In genomic region chrX:131068945-131069719, GRCh38 we compare ENCODE assay signal across 10 cellular contexts. TPM values are rescaled to one million over a fixed set of nuclear protein-coding genes. Genes with fewer than 3 reads are reported as not detected.
DNase-seq lines count a peak whose midpoint lies in the region; ATAC-seq and TF ChIP-seq lines count a peak whose summit lies in the region.
"Had no signal": no experiment of that assay in that cellular context is flagged by ENCODE, and none has a peak within 500 bp of the region (broad histone marks: within the 10 kb centered on the region; RNA-seq: fewer than 3 reads in every experiment).

No MANE protein-coding gene starts in this region.

- no peak overlapping the region for H3K9ac ChIP-seq in mesendoderm (ENCODE audit: low read length)
- H3K9ac ChIP-seq: parathyroid adenoma had no signal

- TF ChIP-seq CTCF in astrocyte of the cerebellum (IDR thresholded peaks at IDR 0.05; ENCODE audit: low read depth, low read length, missing control alignments), result peak; percentile 61

- no peak overlapping the region for H3K18ac ChIP-seq in mesendoderm (ENCODE audit: low read length)

- peaks cover 33% of the 10 kb centered on the region for H3K27me3 Mint-ChIP-seq in activated T-cell treated with anti-CD3 and anti-CD28 coated beads, Interleukin-2, amount 50 U/mL, for 4 hours (ENCODE audit: low read depth)

- H3K4me1 ChIP-seq in mesendoderm (ENCODE audit: control insufficient read depth, low read depth, low read length), result peaks cover 3% of the 10 kb centered on the region
- H3K4me1 ChIP-seq: parathyroid adenoma had no signal

- no peak for ATAC-seq in activated T-cell treated with anti-CD3 and anti-CD28 coated beads, Interleukin-2, amount 50 U/mL, for 4 hours
- peak; percentile 57 for ATAC-seq in HG03460 (IDR thresholded peaks at IDR 0.05; ENCODE audit: unreplicated experiment)

- no peak overlapping the region for H3K56ac ChIP-seq in mesendoderm (ENCODE audit: low read length)

- no peaks in the 10 kb centered on the region for H3K79me2 ChIP-seq in mesendoderm (ENCODE audit: control insufficient read depth, insufficient read depth, low read length)
- H3K79me2 ChIP-seq: parathyroid adenoma had no signal

- H3K4ac ChIP-seq in mesendoderm (ENCODE audit: low read depth, low read length), result no peak overlapping the region

- H2AK5ac ChIP-seq in mesendoderm (ENCODE audit: low read length), result no peak overlapping the region

- no peak overlapping the region for H3K4me2 ChIP-seq in mesendoderm (ENCODE audit: low read length)

- no peak overlapping the region for H2BK15ac ChIP-seq in mesendoderm (replicated peaks; ENCODE audit: low read depth)

- H3K4me3 ChIP-seq in astrocyte of the cerebellum (ENCODE audit: low read depth, low read length) (no peak overlapping the region), mesendoderm (ENCODE audit: low read length) (no peak overlapping the region)

- peaks cover 15% of the 10 kb centered on the region for H3K27me3 ChIP-seq in mesendoderm (ENCODE audit: insufficient read depth, low read length, poor library complexity)

- H3K9me3 Mint-ChIP-seq in activated T-cell treated with anti-CD3 and anti-CD28 coated beads, Interleukin-2, amount 50 U/mL, for 4 hours, result no peaks in the 10 kb centered on the region

- no peak overlapping the region for H3K23ac ChIP-seq in mesendoderm (ENCODE audit: low read length)

- H4K5ac ChIP-seq in mesendoderm (ENCODE audit: low read length), result no peak overlapping the region

- no peaks in the 10 kb centered on the region for H3K36me3 Mint-ChIP-seq in activated T-cell treated with anti-CD3 and anti-CD28 coated beads, Interleukin-2, amount 50 U/mL, for 4 hours (ENCODE audit: insufficient read depth)

- no peak overlapping the region for H4K8ac ChIP-seq in mesendoderm (ENCODE audit: low read depth, low read length)

- H3K36me3 ChIP-seq in mesendoderm (ENCODE audit: control insufficient read depth, insufficient read depth, low read length), result no peaks in the 10 kb centered on the region

- no CpG with 5 or more reads among the region's 26 CpGs for WGBS in mesendoderm (ENCODE audit: extremely low coverage, insufficient coverage, low lambda C conversion rate)

- no peak overlapping the region for H3K4me3 Mint-ChIP-seq in activated T-cell treated with anti-CD3 and anti-CD28 coated beads, Interleukin-2, amount 50 U/mL, for 4 hours

- H2BK120ac ChIP-seq in mesendoderm (ENCODE audit: low read depth, low read length), result no peak overlapping the region

- DNase-seq in activated T-cell treated with anti-CD3 and anti-CD28 coated beads for 48 hours (ENCODE audit: low read depth), result peak; percentile 15
- DNase-seq in activated T-cell treated with anti-CD3 and anti-CD28 coated beads, Interleukin-2, amount 50 U/mL, for 4 hours, result no peak
- DNase-seq in astrocyte of the cerebellum (ENCODE audit: low read depth), result no peak
- peak; percentile 86 for DNase-seq in mesendoderm
- no peak for DNase-seq in NCI-H69 (lab: John Stamatoyannopoulos, UW)
- no peak for DNase-seq in NCI-H1092 (lab: John Stamatoyannopoulos, UW)
- DNase-seq in occipital lobe (lab: John Stamatoyannopoulos, UW), result no peak

- no peak overlapping the region for H3K27ac ChIP-seq in mesendoderm (ENCODE audit: low read depth, low read length)
- H3K27ac ChIP-seq: parathyroid adenoma had no signal

- no peaks in the 10 kb centered on the region for H3K79me1 ChIP-seq in mesendoderm (ENCODE audit: low read length)

- no peak overlapping the region for H2BK5ac ChIP-seq in mesendoderm (ENCODE audit: low read length)

- in situ Hi-C loops in astrocyte of the cerebellum (cut with HindIII; ENCODE audit: low sequenced_read_pairs), result no loop called here

- H3K4me1 Mint-ChIP-seq in activated T-cell treated with anti-CD3 and anti-CD28 coated beads, Interleukin-2, amount 50 U/mL, for 4 hours (ENCODE audit: low read depth), result no peaks in the 10 kb centered on the region

RNA-seq across cellular contexts. Expression of gene ARHGAP36, which starts 11.0 kb away (rescaled TPM):
- total RNA-seq in activated T-cell treated with anti-CD3 and anti-CD28 coated beads, Interleukin-2, amount 50 U/mL, for 4 hours, result not detected
- 0.10 TPM for polyA plus RNA-seq in mesendoderm (2013, experiment 1 of 2)
- polyA plus RNA-seq in mesendoderm (2013, experiment 2 of 2), result 0.10 TPM
- 0.31 TPM for total RNA-seq in occipital lobe
- total RNA-seq: activated CD8-positive, alpha-beta memory T cell treated with anti-CD3 and anti-CD28 coated beads for 36 hours had no signal

Comparison
In these comparisons a context has a peak if more than half of its experiments do, and no peak if none do; other contexts are left out.
1. DNase-seq: peak in activated T-cell treated with anti-CD3 and anti-CD28 coated beads for 48 hours (single experiment) and mesendoderm (single experiment); none in activated T-cell treated with anti-CD3 and anti-CD28 coated beads, Interleukin-2, amount 50 U/mL, for 4 hours (single experiment), astrocyte of the cerebellum (single experiment), NCI-H69 (single experiment), NCI-H1092 (single experiment) and occipital lobe (single experiment).